8 cellular contexts compared by ENCODE assay signal in the genomic region with DNA sequence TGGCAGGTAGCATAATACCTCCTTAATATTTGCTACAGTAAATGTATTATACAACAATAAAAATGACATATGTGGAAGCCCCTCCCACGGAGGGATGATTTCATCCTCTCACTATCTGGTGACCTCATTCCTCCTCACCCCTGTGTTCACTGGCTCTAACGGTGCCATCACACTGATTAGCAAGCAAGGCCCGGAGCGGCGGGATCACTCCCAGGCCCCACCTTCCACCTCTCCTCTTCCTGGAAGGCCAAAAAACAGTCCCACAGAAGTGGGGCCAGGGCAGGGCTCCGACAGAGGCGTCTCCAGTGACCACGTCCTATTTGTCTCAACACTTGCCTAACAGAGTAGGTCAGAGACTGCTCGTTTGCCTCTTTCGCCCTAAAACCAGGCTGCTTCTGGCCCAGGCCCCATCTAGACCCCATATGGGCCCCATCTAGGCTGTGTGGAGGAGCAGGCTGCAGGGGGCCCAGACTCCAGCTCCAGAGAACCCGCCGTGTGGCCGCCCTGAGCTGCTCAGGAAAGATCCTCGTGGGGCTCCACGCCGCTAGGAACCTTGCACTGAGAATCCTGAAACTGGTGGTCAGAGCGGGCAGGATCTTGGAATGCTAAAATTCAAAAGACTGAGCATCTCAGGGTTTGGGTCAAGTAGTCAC. TPM values are rescaled to one million over a fixed set of nuclear protein-coding genes. Genes with fewer than 3 reads are reported as not detected.
DNase-seq lines count a peak whose midpoint lies in the region; ATAC-seq, FAIRE-seq and TF ChIP-seq lines count a peak whose summit lies in the region.

No MANE protein-coding gene starts in this region.

- TF ChIP-seq RAD21 in IMR-90 (IDR thresholded peaks at IDR 0.05; ENCODE audit: low read length) (no peak), H1 (IDR thresholded peaks at IDR 0.05 in 1 of 2, conservative IDR thresholded peaks at IDR 0.05 in 1 of 2; ENCODE audit: low read depth in 2 of 2, low read length in 2 of 2) (no peak)

- peak; percentile 70 for ATAC-seq in IMR-90 (ENCODE audit: low read depth)

- H3K27me3 ChIP-seq in IMR-90 (ENCODE audit: control insufficient read depth, insufficient read depth, low read length) = no peaks in the 10 kb centered on the region
- no peaks in the 10 kb centered on the region for H3K27me3 ChIP-seq in H1 (replicated peaks in 1 of 4; ENCODE audit: control insufficient read depth in 3 of 4, extremely low read depth in 1 of 4, insufficient read depth in 3 of 4, low read length in 3 of 4)
- no peaks in the 10 kb centered on the region for H3K27me3 ChIP-seq in osteoblast (ENCODE audit: insufficient read depth, low read length)

- no peaks in the 10 kb centered on the region for H3K9me3 ChIP-seq in IMR-90 (ENCODE audit: control insufficient read depth, insufficient read depth, low read length)
- no peaks in the 10 kb centered on the region for H3K9me3 ChIP-seq in H1 (ENCODE audit: insufficient read depth in 2 of 2, low read depth in 1 of 2, low read length in 1 of 2)
- no peaks in the 10 kb centered on the region for H3K9me3 ChIP-seq in osteoblast (ENCODE audit: low read depth, low read length)

- BruUV-seq in IMR-90 (replicated peaks; lab: Mats Ljungman, UMichigan) = no TSS peak

- CTCF ChIA-PET in IMR-90 (lab: Yijun Ruan, JAX) = interaction anchor here (0.6 to 1.4 kb wide), 3 partner anchors 12 to 321 kb away, joined by 3 read pairs; no protein-coding TSS in a partner anchor
- CTCF ChIA-PET in H1 (lab: Charles Lee; ENCODE audit: partially characterized antibody) = interaction anchor here (0.7 to 1.9 kb wide), 7 partner anchors 11 to 172 kb away, joined by 3 to 6 read pairs (median 5); no protein-coding TSS in a partner anchor

- H3K56ac ChIP-seq in IMR-90 (ENCODE audit: extremely low read depth, insufficient read depth, low read length) (peak overlapping the region; percentile 35; the same call in 1 of the 2 replicates), H1 (replicated peaks; ENCODE audit: insufficient read length, low read depth, low read length) (no peak overlapping the region)

- no peak overlapping the region for H3K4me2 ChIP-seq in IMR-90 (ENCODE audit: low read depth, low read length)
- no peak overlapping the region for H3K4me2 ChIP-seq in H1 (ENCODE audit: insufficient read depth in 1 of 2, low read depth in 2 of 2, low read length in 2 of 2)
- H3K4me2 ChIP-seq in osteoblast (ENCODE audit: insufficient read depth, low read length) = peak overlapping the region; percentile 38

- H4K8ac ChIP-seq in IMR-90 (ENCODE audit: low read depth in 2 of 2, low read length in 2 of 2) (peak overlapping the region; percentile 23 to 89; a peak in 3 of 4 replicates), H1 (ENCODE audit: extremely low read depth, insufficient read depth, low read length) (peak overlapping the region; percentile 84; the same call in 1 of the 2 replicates)

- H3K79me2 ChIP-seq in H1 (ENCODE audit: control insufficient read depth in 1 of 2, insufficient read depth in 2 of 2, low read length in 2 of 2) (no peaks in the 10 kb centered on the region), osteoblast (ENCODE audit: insufficient read depth, low read length) (no peaks in the 10 kb centered on the region)

- WGBS in IMR-90 (ENCODE audit: extremely low coverage in 2 of 2, insufficient read length in 1 of 2), 2 experiments = 43% methylated on average over 8 of the region's 17 CpGs; no CpG with 5 or more reads in 1 of the 2 experiments
- 86% methylated on average over 17 of the region's 17 CpGs; no CpG with 5 or more reads in 1 of the 2 experiments for WGBS in H1 (ENCODE audit: extremely low coverage in 1 of 2, insufficient coverage in 1 of 2, insufficient read length in 1 of 2, insufficient replicate concordance in 2 of 2, low coverage in 1 of 2, low lambda C conversion rate in 2 of 2, missing lambda C conversion rate in 1 of 2), 2 experiments

- TF ChIP-seq POLR2A in IMR-90 (IDR thresholded peaks at IDR 0.05; ENCODE audit: low read depth, low read length) (no peak), H1 (IDR thresholded peaks at IDR 0.05; ENCODE audit: control extremely low read depth in 1 of 2, low read depth in 2 of 2, low read length in 2 of 2) (no peak)

- peak overlapping the region; percentile 92 for H3K4ac ChIP-seq in IMR-90 (ENCODE audit: low read depth, low read length)
- no peak overlapping the region for H3K4ac ChIP-seq in H1 (replicated peaks; ENCODE audit: insufficient read length, low read depth, low read length)

- peak overlapping the region; percentile 77 for H2AFZ ChIP-seq in IMR-90 (replicated peaks; ENCODE audit: low read length, poor library complexity)
- H2AFZ ChIP-seq in H1 (ENCODE audit: low read length) = 0 out of 2 replicates have a peak overlapping the region, but pooled peaks have one; percentile 47
- peak overlapping the region; percentile 21 for H2AFZ ChIP-seq in osteoblast (ENCODE audit: low read length)

- peaks cover 26% of the 10 kb centered on the region for H3K9me1 ChIP-seq in IMR-90 (ENCODE audit: insufficient read depth, low read length)

- FAIRE-seq in H1 (lab: Jason Lieb, UNC) = no peak

- H3K79me1 ChIP-seq in IMR-90 (ENCODE audit: low read depth in 1 of 2, low read length in 2 of 2) = peaks cover 0 to 22% of the 10 kb centered on the region in 2 experiments; a peak in 1 of 4 replicates
- no peaks in the 10 kb centered on the region for H3K79me1 ChIP-seq in H1 (ENCODE audit: low read depth, low read length)

- H2BK5ac ChIP-seq in IMR-90 (ENCODE audit: low read depth, low read length, poor library complexity, severe bottlenecking) (peak overlapping the region; percentile 86), H1 (ENCODE audit: low read depth, low read length) (no peak overlapping the region; the same call in 1 of the 2 replicates)

- H3K14ac ChIP-seq in IMR-90 (replicated peaks; ENCODE audit: low read depth, low read length) (peak overlapping the region; percentile 49), H1 (ENCODE audit: insufficient read length) (no peak overlapping the region)

- H2BK20ac ChIP-seq in IMR-90 (ENCODE audit: low read depth, low read length) (peak overlapping the region; percentile 69), H1 (ENCODE audit: low read length) (peak overlapping the region; percentile 72; the same call in 1 of the 2 replicates)

- H3K4me3 ChIP-seq in IMR-90 (ENCODE audit: insufficient read depth, low read depth, low read length) = no peak overlapping the region
- no peak overlapping the region for H3K4me3 ChIP-seq in H1 (ENCODE audit: extremely low read depth in 1 of 4, insufficient read depth in 2 of 4, low read depth in 3 of 4, low read length in 4 of 4)
- H3K4me3 ChIP-seq in osteoblast (ENCODE audit: insufficient read depth, low read length) = no peak overlapping the region

- H4K91ac ChIP-seq in IMR-90 (ENCODE audit: insufficient read depth, low read depth, low read length) (peak overlapping the region; percentile 86), H1 (replicated peaks; ENCODE audit: insufficient read length, low read length) (no peak overlapping the region)

- peaks cover 30% of the 10 kb centered on the region for H3K4me1 ChIP-seq in IMR-90 (ENCODE audit: control insufficient read depth, insufficient read depth, low read length)
- H3K4me1 ChIP-seq in H1 (replicated peaks in 1 of 4; ENCODE audit: control insufficient read depth in 3 of 4, insufficient read depth in 4 of 4, low read length in 3 of 4) = peaks cover 1 to 15% (median 7%) of the 10 kb centered on the region in 4 experiments; a peak in 6 of 7 replicates
- peaks cover 49% of the 10 kb centered on the region for H3K4me1 ChIP-seq in osteoblast (ENCODE audit: insufficient read depth, low read length)

- intact Hi-C loops in IMR-90 (cut with micrococcal nuclease) = loop anchor here (5.0 kb wide), 1 partner anchor 462 kb away; a partner anchor contains a TSS

- H2AK5ac ChIP-seq in IMR-90 (ENCODE audit: low read depth, low read length) = peak overlapping the region; percentile 92
- H2AK5ac ChIP-seq in H1 (ENCODE audit: low read depth, low read length) = no peak overlapping the region

- no peak for TF ChIP-seq EP300 in H1 (IDR thresholded peaks at IDR 0.05; ENCODE audit: borderline replicate concordance in 1 of 2, low read depth in 2 of 2, low read length in 2 of 2)

- H2BK120ac ChIP-seq in IMR-90 (ENCODE audit: low read depth, low read length) (peak overlapping the region; percentile 88), H1 (replicated peaks; ENCODE audit: low read depth, low read length) (no peak overlapping the region)

- H3K36me3 ChIP-seq in IMR-90 (ENCODE audit: control insufficient read depth, insufficient read depth, low read length) (no peaks in the 10 kb centered on the region), H1 (ENCODE audit: control insufficient read depth in 2 of 4, insufficient read depth in 4 of 4, low read length in 3 of 4) (no peaks in the 10 kb centered on the region), osteoblast (ENCODE audit: insufficient read depth, low read length) (no peaks in the 10 kb centered on the region)

- dilution Hi-C loops in IMR-90 (cut with HindIII; ENCODE audit: low sequenced_read_pairs, unreplicated experiment) = no loop called here

- POLR2A ChIA-PET in IMR-90 (lab: Charles Lee; ENCODE audit: unreplicated experiment) (no interaction called here), H1 (lab: Charles Lee; ENCODE audit: partially characterized antibody) (interaction anchor here (1.8 kb wide), 1 partner anchor 10 kb away, joined by 6 read pairs; no protein-coding TSS in a partner anchor)

- H3K9ac ChIP-seq in IMR-90 (ENCODE audit: low read depth, low read length) (peak overlapping the region; percentile 37), H1 (replicated peaks in 1 of 4; ENCODE audit: extremely low read depth in 1 of 4, low read depth in 3 of 4, low read length in 3 of 4) (no peak overlapping the region)

- H3K23ac ChIP-seq in IMR-90 (ENCODE audit: low read depth, low read length) = peak overlapping the region; percentile 90
- H3K23ac ChIP-seq in H1 (ENCODE audit: insufficient read length) = no peak overlapping the region

- H3K23me2 ChIP-seq in H1 (ENCODE audit: low read depth, low read length) = no peaks in the 10 kb centered on the region

- in situ Hi-C loops in IMR-90 (cut with MboI; ENCODE audit: low sequenced_read_pairs) = loop anchor here (25.0 kb wide), 1 partner anchor 457 kb away; a partner anchor contains a TSS

- TF ChIP-seq CTCF in IMR-90 (conservative IDR thresholded peaks at IDR 0.05; ENCODE audit: low read depth, low read length) = no peak
- TF ChIP-seq CTCF in H1 (IDR thresholded peaks at IDR 0.05; ENCODE audit: control extremely low read depth in 1 of 3, insufficient read depth in 1 of 3, low read depth in 1 of 3, low read length in 3 of 3) = no peak
- no peak for TF ChIP-seq CTCF in osteoblast (IDR thresholded peaks at IDR 0.05; ENCODE audit: extremely low read depth, low read depth, low read length)

- H2BK15ac ChIP-seq in IMR-90 (ENCODE audit: low read depth, low read length) (peak overlapping the region; percentile 87; the same call in 2 of the 3 replicates), H1 (ENCODE audit: low read length) (no peak overlapping the region)

- peak overlapping the region; percentile 43 for H3K18ac ChIP-seq in IMR-90 (ENCODE audit: low read depth, low read length)
- H3K18ac ChIP-seq in H1 (ENCODE audit: extremely low read depth, low read length) = no peak overlapping the region; the same call in 1 of the 2 replicates

- peak overlapping the region; percentile 81 for H2AK9ac ChIP-seq in IMR-90 (replicated peaks; ENCODE audit: low read depth, low read length, poor library complexity)

- H3K27ac ChIP-seq in IMR-90 (ENCODE audit: insufficient read depth, low read length) (peak overlapping the region; percentile 78), H1 (ENCODE audit: low read depth, low read length) (no peak overlapping the region), osteoblast (ENCODE audit: low read depth, low read length) (peak overlapping the region; percentile 86)

- H4K20me1 ChIP-seq in IMR-90 (ENCODE audit: insufficient read depth, low read length) = no peaks in the 10 kb centered on the region
- no peaks in the 10 kb centered on the region for H4K20me1 ChIP-seq in H1 (replicated peaks in 1 of 2; ENCODE audit: control insufficient read depth in 1 of 2, insufficient read depth in 2 of 2, low read length in 2 of 2)
- H4K20me1 ChIP-seq in osteoblast (ENCODE audit: insufficient read depth, low read length) = no peaks in the 10 kb centered on the region

- H4K5ac ChIP-seq in IMR-90 (ENCODE audit: low read depth, low read length) (peak overlapping the region; percentile 31), H1 (ENCODE audit: insufficient read length, low read depth, low read length) (no peak overlapping the region)

- DNase-seq in IMR-90 = peak; percentile 87
- DNase-seq in activated CD4-positive, alpha-beta T cell treated with anti-CD3 and anti-CD28 coated beads for 4 hours = peak; percentile 63 to 64
- DNase-seq in H1 (ENCODE audit: low read depth in 1 of 2, low spot score in 2 of 2) = no peak
- peak; percentile 93 for DNase-seq in osteoblast (ENCODE audit: insufficient read length, low spot score, missing footprints)
- no peak for DNase-seq in LoVo (ENCODE audit: low spot score)
- DNase-seq in ureter (ENCODE audit: low spot score) = no peak
- no peak for DNase-seq in germinal center (ENCODE audit: low spot score)
- no peak for DNase-seq in NCI-H187 treated with DMSO at 0.1 percent for 48 hours (lab: John Stamatoyannopoulos, UW)

- 0 out of 2 replicates have a peak overlapping the region, but pooled peaks have one; percentile 39 for H2BK12ac ChIP-seq in H1 (ENCODE audit: low read depth, low read length)

RNA-seq across cellular contexts. Expression of a gene that starts 3.7 kb away (rescaled TPM):
- 2.8 and 3.2 TPM in 2 replicates for total RNA-seq in IMR-90 (2012; rRNA removed)
- polyA plus RNA-seq in IMR-90 (2012; rRNA removed) = 10.8 and 13.9 TPM in 2 replicates
- polyA plus RNA-seq in IMR-90 (2012; cell fraction: cytosol; rRNA removed) = 7.9 and 13.9 TPM in 2 replicates
- polyA plus RNA-seq in IMR-90 (2012; cell fraction: nucleus; rRNA removed; ENCODE audit: low replicate concordance) = 29.8 and 69.7 TPM in 2 replicates
- total RNA-seq in H1 (2021; fragmentation: NEBNext Ultra II Directional; extraction: Animal tissue kit (Norgen Biotek cat#: 25700)) = 0.13 TPM in 1 of 2 replicates, not detected in the other
- polyA plus RNA-seq in H1 (2011; rRNA removed) = 0.18 and 0.19 TPM in 2 replicates
- polyA plus RNA-seq in H1 (2011; cell fraction: cytosol; rRNA removed) = 0.09 TPM
- 0.09 TPM for polyA plus RNA-seq in H1 (2011; cell fraction: nucleus; rRNA removed)
- 0.09 TPM in 1 of 4 replicates, not detected in the others for polyA plus RNA-seq in H1 (2012, experiment 1 of 2)
- polyA plus RNA-seq in H1 (2012, experiment 2 of 2) = not detected
- 0.08 TPM for polyA plus RNA-seq in H1 (2013, experiment 1 of 2)
- 0.06 TPM for polyA plus RNA-seq in H1 (2013, experiment 2 of 2)
- polyA minus RNA-seq in H1 (2011; rRNA and poly(A)+ RNA removed) = 0.10 TPM in 1 of 2 replicates, not detected in the other
- polyA minus RNA-seq in H1 (2011; cell fraction: cytosol; rRNA and poly(A)+ RNA removed) = not detected
- polyA minus RNA-seq in H1 (2011; cell fraction: nucleus; rRNA and poly(A)+ RNA removed) = not detected
- total RNA-seq in osteoblast = 1.1 and 1.2 TPM in 2 replicates
- 4.3 TPM for total RNA-seq in ureter

RNA-seq across cellular contexts. Expression of a gene that starts 32.1 kb away (rescaled TPM):
- 6.7 and 8.1 TPM in 2 replicates for total RNA-seq in IMR-90 (2012; rRNA removed)
- polyA plus RNA-seq in IMR-90 (2012; rRNA removed) = 8.4 and 9.2 TPM in 2 replicates
- 9.3 and 21.4 TPM in 2 replicates for polyA plus RNA-seq in IMR-90 (2012; cell fraction: cytosol; rRNA removed)
- polyA plus RNA-seq in IMR-90 (2012; cell fraction: nucleus; rRNA removed; ENCODE audit: low replicate concordance) = 4.5 and 5.0 TPM in 2 replicates
- 0.48 and 0.61 TPM in 2 replicates for total RNA-seq in H1 (2021; fragmentation: NEBNext Ultra II Directional; extraction: Animal tissue kit (Norgen Biotek cat#: 25700))
- 0.35 TPM in 2 replicates for polyA plus RNA-seq in H1 (2011; rRNA removed)
- polyA plus RNA-seq in H1 (2011; cell fraction: cytosol; rRNA removed) = 0.41 TPM
- polyA plus RNA-seq in H1 (2011; cell fraction: nucleus; rRNA removed) = 0.27 TPM
- 0.16 to 0.42 TPM (median 0.24 TPM) in 4 replicates for polyA plus RNA-seq in H1 (2012, experiment 1 of 2)
- polyA plus RNA-seq in H1 (2012, experiment 2 of 2) = 0.26 TPM
- polyA plus RNA-seq in H1 (2013, experiment 1 of 2) = 0.55 TPM
- polyA plus RNA-seq in H1 (2013, experiment 2 of 2) = 0.68 TPM
- polyA minus RNA-seq in H1 (2011; rRNA and poly(A)+ RNA removed) = not detected in 2 replicates
- polyA minus RNA-seq in H1 (2011; cell fraction: cytosol; rRNA and poly(A)+ RNA removed) = not detected
- not detected for polyA minus RNA-seq in H1 (2011; cell fraction: nucleus; rRNA and poly(A)+ RNA removed)
- total RNA-seq in osteoblast = 359 and 362 TPM in 2 replicates
- 15.9 TPM for total RNA-seq in ureter

Comparison
In these comparisons a context has a peak if more than half of its experiments do, and no peak if none do; other contexts are left out.
1. DNase-seq: peak in IMR-90 (single experiment), activated CD4-positive, alpha-beta T cell treated with anti-CD3 and anti-CD28 coated beads for 4 hours (2 of 2) and osteoblast (single experiment); none in H1 (0 of 2), LoVo (single experiment), ureter (single experiment), germinal center (single experiment) and NCI-H187 treated with DMSO at 0.1 percent for 48 hours (single experiment).
2. H2AFZ ChIP-seq: peak in every context shown above with its lines; median percentile 77 in IMR-90; 47 in H1; 21 in osteoblast.
3. RNA of a gene that starts 32.1 kb away (total RNA-seq): 359 to 362 TPM in osteoblast; 15.9 TPM in ureter (single experiment), 6.7 to 8.1 TPM in IMR-90 and 0.48 to 0.61 TPM in H1; every median in the first group is over 10 times any median in the second.